Comparison of ENCODE assay signal across 10 cellular contexts in the genomic region with DNA sequence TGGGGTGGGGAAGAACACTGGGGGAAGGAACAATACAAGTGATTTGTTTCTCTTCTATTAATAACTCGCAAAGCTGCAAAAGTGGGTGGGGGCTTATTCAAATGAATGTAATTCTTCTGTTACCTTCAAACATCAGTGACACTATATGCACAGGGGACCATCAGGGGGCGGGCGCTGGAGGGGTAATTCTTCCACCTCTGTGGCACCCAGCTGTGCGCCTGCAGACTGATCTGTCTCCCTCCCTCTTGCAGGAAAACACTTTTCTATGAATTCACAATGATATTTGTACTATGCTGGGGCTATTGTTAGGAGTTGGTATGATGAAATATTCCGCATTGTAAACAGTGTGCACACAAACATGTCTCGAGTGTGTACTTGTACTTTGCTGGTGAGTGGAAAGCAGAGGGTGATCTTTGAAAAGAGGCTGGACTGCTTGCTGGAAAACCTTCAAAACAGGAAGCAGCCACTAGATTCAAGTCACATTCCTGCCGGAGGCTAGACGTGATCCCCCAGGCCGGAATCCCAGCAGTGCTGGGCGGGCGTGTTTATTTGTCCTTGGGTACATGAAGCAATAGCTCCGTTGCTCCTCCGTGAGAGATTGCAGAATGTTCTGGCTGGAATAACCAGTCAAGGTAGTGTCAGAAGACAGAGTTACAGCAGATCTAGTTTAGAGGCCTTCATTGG. TPM values are rescaled to one million over a fixed set of nuclear protein-coding genes. Genes with fewer than 3 reads are reported as not detected.
DNase-seq lines count a peak whose midpoint lies in the region; ATAC-seq and TF ChIP-seq lines count a peak whose summit lies in the region.
"Had no signal": no experiment of that assay in that cellular context is flagged by ENCODE, and none has a peak within 500 bp of the region (broad histone marks: within the 10 kb centered on the region; RNA-seq: fewer than 3 reads in every experiment).

No MANE protein-coding gene starts in this region.

- H2AK5ac ChIP-seq in neuronal stem cell (ENCODE audit: low read depth, low read length): no peak overlapping the region

- H3K9ac ChIP-seq in BLaER1: no peak overlapping the region
- no peak overlapping the region for H3K9ac ChIP-seq in neuronal stem cell (ENCODE audit: low read depth, low read length, poor library complexity)

- H4K8ac ChIP-seq in neuronal stem cell (ENCODE audit: low read depth, low read length): no peak overlapping the region

- peak overlapping the region; percentile 81 for H2AFZ ChIP-seq in neuronal stem cell (ENCODE audit: low read length)

- H3K9me3 ChIP-seq in BLaER1 (no peaks in the 10 kb centered on the region), esophagus squamous epithelium (no peaks in the 10 kb centered on the region), neuronal stem cell (replicated peaks in 1 of 2; ENCODE audit: control insufficient read depth in 2 of 2, insufficient read depth in 1 of 2, low read depth in 1 of 2, low read length in 2 of 2) (no peaks in the 10 kb centered on the region)

- ATAC-seq in HG03565 (IDR thresholded peaks at IDR 0.05; ENCODE audit: unreplicated experiment) (no peak), GM21526 (IDR thresholded peaks at IDR 0.05; ENCODE audit: low FRiP score, unreplicated experiment) (no peak)
- ATAC-seq: stimulated activated naive CD8-positive, alpha-beta T cell treated with anti-CD3 and anti-CD28 coated beads, Interleukin-15, amount 100 ng/mL, for 72 hours had no signal

- intact Hi-C loops in esophagus squamous epithelium (cut with DNase I): no loop called here

- no peak overlapping the region for H3K23ac ChIP-seq in neuronal stem cell (ENCODE audit: low read depth, low read length, poor library complexity)

- peak; percentile 8 for DNase-seq in NCI-H526 treated with DMSO at 0.1 percent for 48 hours (lab: John Stamatoyannopoulos, UW)
- DNase-seq in esophagus squamous epithelium (lab: John Stamatoyannopoulos, UW): peak; percentile 25
- no peak for DNase-seq in neuronal stem cell (ENCODE audit: low spot score)
- no peak for DNase-seq in immature natural killer cell
- DNase-seq in COLO829 (ENCODE audit: low spot score): no peak
- DNase-seq: NCI-H1105; stimulated activated naive CD8-positive, alpha-beta T cell treated with anti-CD3 and anti-CD28 coated beads, Interleukin-15, amount 100 ng/mL, for 72 hours had no signal

- H3K18ac ChIP-seq in neuronal stem cell (ENCODE audit: low read length): no peak overlapping the region

- H3K4me3 Mint-ChIP-seq in immature natural killer cell: no peak overlapping the region
- H3K4me3 Mint-ChIP-seq: stimulated activated naive CD8-positive, alpha-beta T cell treated with anti-CD3 and anti-CD28 coated beads, Interleukin-15, amount 100 ng/mL, for 72 hours had no signal

- peaks cover 0 to 3% (median 2%) of the 10 kb centered on the region in 3 donors for H3K27me3 Mint-ChIP-seq in immature natural killer cell (ENCODE audit: low read depth in 3 of 3)
- H3K27me3 Mint-ChIP-seq: stimulated activated naive CD8-positive, alpha-beta T cell treated with anti-CD3 and anti-CD28 coated beads, Interleukin-15, amount 100 ng/mL, for 72 hours had no signal

- 37% methylated on average over 13 of the region's 13 CpGs for WGBS in esophagus squamous epithelium, 2 donors
- WGBS in neuronal stem cell (ENCODE audit: extremely low coverage in 2 of 2, insufficient read length in 2 of 2, insufficient replicate concordance in 1 of 2), 2 donors: no CpG with 5 or more reads among the region's 13 CpGs

- no peak overlapping the region for H2BK120ac ChIP-seq in neuronal stem cell (ENCODE audit: low read depth, low read length)

- H3K4me3 ChIP-seq in BLaER1 (no peak overlapping the region), esophagus squamous epithelium (peak overlapping the region in 2 of 4 donors; percentile 13 to 38), neuronal stem cell (ENCODE audit: low read length in 2 of 2) (peak overlapping the region in 1 of 2 donors; percentile 16)

- no peaks in the 10 kb centered on the region for H3K36me3 ChIP-seq in BLaER1
- H3K36me3 ChIP-seq in esophagus squamous epithelium: no peaks in the 10 kb centered on the region
- no peaks in the 10 kb centered on the region for H3K36me3 ChIP-seq in neuronal stem cell (replicated peaks in 1 of 2; ENCODE audit: control insufficient read depth in 2 of 2, insufficient read depth in 2 of 2, low read length in 2 of 2)

- no peaks in the 10 kb centered on the region for H3K27me3 ChIP-seq in BLaER1
- H3K27me3 ChIP-seq in esophagus squamous epithelium: no peaks in the 10 kb centered on the region
- H3K27me3 ChIP-seq in neuronal stem cell (ENCODE audit: control insufficient read depth in 3 of 3, insufficient read depth in 3 of 3, low read depth in 1 of 3, low read length in 3 of 3): peaks cover 0 to 5% (median 4%) of the 10 kb centered on the region in 3 experiments

- H3K9me3 Mint-ChIP-seq in immature natural killer cell: no peaks in the 10 kb centered on the region
- H3K9me3 Mint-ChIP-seq: stimulated activated naive CD8-positive, alpha-beta T cell treated with anti-CD3 and anti-CD28 coated beads, Interleukin-15, amount 100 ng/mL, for 72 hours had no signal

- no peak overlapping the region for H3K27ac ChIP-seq in BLaER1
- H3K27ac ChIP-seq in esophagus squamous epithelium: peak overlapping the region; percentile 75 to 88 (median 82)
- no peak overlapping the region for H3K27ac ChIP-seq in neuronal stem cell (replicated peaks; ENCODE audit: low read length)

- TF ChIP-seq POLR2A in esophagus squamous epithelium (IDR thresholded peaks at IDR 0.05): no peak

- H3K14ac ChIP-seq in neuronal stem cell (ENCODE audit: low read length): no peak overlapping the region

- no peak overlapping the region for H4K91ac ChIP-seq in neuronal stem cell (ENCODE audit: low read depth, low read length, poor library complexity)

- H3K4me1 ChIP-seq in BLaER1: peaks cover 27% of the 10 kb centered on the region
- peaks cover 5 to 32% (median 27%) of the 10 kb centered on the region in 3 donors for H3K4me1 ChIP-seq in esophagus squamous epithelium
- H3K4me1 ChIP-seq in neuronal stem cell (ENCODE audit: control insufficient read depth in 2 of 2, insufficient read depth in 1 of 2, low read depth in 1 of 2, low read length in 2 of 2): peaks cover 7 to 10% of the 10 kb centered on the region in 2 donors

- no peak overlapping the region for H3K4ac ChIP-seq in neuronal stem cell (ENCODE audit: low read length)

- no peak overlapping the region for H3K27ac Mint-ChIP-seq in immature natural killer cell
- H3K27ac Mint-ChIP-seq: stimulated activated naive CD8-positive, alpha-beta T cell treated with anti-CD3 and anti-CD28 coated beads, Interleukin-15, amount 100 ng/mL, for 72 hours had no signal

- H3K79me1 ChIP-seq in neuronal stem cell (ENCODE audit: low read depth, low read length): peaks cover 2% of the 10 kb centered on the region

- H4K20me1 ChIP-seq in BLaER1: no peaks in the 10 kb centered on the region

- no peaks in the 10 kb centered on the region for H3K4me1 Mint-ChIP-seq in immature natural killer cell

- H3K4me2 ChIP-seq in BLaER1 (peak overlapping the region; percentile 35), neuronal stem cell (ENCODE audit: insufficient read depth, low read length, poor library complexity, severe bottlenecking) (no peak overlapping the region)

- no peaks in the 10 kb centered on the region for H3K36me3 Mint-ChIP-seq in immature natural killer cell

- H2BK5ac ChIP-seq in neuronal stem cell (ENCODE audit: low read length): no peak overlapping the region

- no peak overlapping the region for H2BK15ac ChIP-seq in neuronal stem cell (ENCODE audit: low read length)

- H2BK12ac ChIP-seq in neuronal stem cell (ENCODE audit: low read length): no peak overlapping the region

- no peak for TF ChIP-seq CTCF in esophagus squamous epithelium (IDR thresholded peaks at IDR 0.05)

RNA-seq across cellular contexts. Expression of a gene that starts 15.8 kb away (rescaled TPM):
- total RNA-seq in esophagus squamous epithelium: 10 to 100 TPM; 35.2 to 83.8 (median 73.9) TPM
- 22.1 TPM for polyA plus RNA-seq in neuronal stem cell (2013, experiment 1 of 2)
- polyA plus RNA-seq in neuronal stem cell (2013, experiment 2 of 2): 22.3 TPM
- 10 to 100 TPM in 1 of 3 donors, 1 to 10 TPM in 2; 8.7 to 17.8 (median 9.0) TPM for polyA plus RNA-seq in immature natural killer cell

Comparison
In these comparisons a context has a peak if more than half of its experiments do, and no peak if none do; other contexts are left out.
1. H3K27ac ChIP-seq: peak in esophagus squamous epithelium (4 of 4); none in BLaER1 (single experiment) and neuronal stem cell (single experiment).
2. DNase-seq: peak in NCI-H526 treated with DMSO at 0.1 percent for 48 hours (single experiment) and esophagus squamous epithelium (single experiment); none in neuronal stem cell (single experiment), immature natural killer cell (0 of 3) and COLO829 (single experiment).